In genomic region chrX:45172890-45173289, GRCh38 we compare ENCODE assay signal across 2 cellular contexts.
TF ChIP-seq lines count a peak whose summit lies in the region.

No MANE protein-coding gene starts in this region.

TF ChIP-seq in IMR-90, 13 proteins besides CTCF, POLR2A, EP300 and RAD21:
- no peak for TF ChIP-seq USF2 (IDR thresholded peaks at IDR 0.05; ENCODE audit: low read depth, low read length)
- peak; percentile 72 for TF ChIP-seq CEBPB (IDR thresholded peaks at IDR 0.05; ENCODE audit: low read depth, low read length)
TF ChIP-seq in IMR-90: peak in this region for 1.

TF ChIP-seq in WTC11, 78 proteins besides CTCF, POLR2A, EP300 and RAD21:
- TF ChIP-seq GABPB1 (CRISPR knock-in tag; IDR thresholded peaks at IDR 0.05) (0 out of 2 replicates have a peak, but pooled peaks have one; percentile 19), JUN (CRISPR knock-in tag; IDR thresholded peaks at IDR 0.05) (no peak)
